Comparison of ENCODE assay signal across 20 cellular contexts in the genomic region with DNA sequence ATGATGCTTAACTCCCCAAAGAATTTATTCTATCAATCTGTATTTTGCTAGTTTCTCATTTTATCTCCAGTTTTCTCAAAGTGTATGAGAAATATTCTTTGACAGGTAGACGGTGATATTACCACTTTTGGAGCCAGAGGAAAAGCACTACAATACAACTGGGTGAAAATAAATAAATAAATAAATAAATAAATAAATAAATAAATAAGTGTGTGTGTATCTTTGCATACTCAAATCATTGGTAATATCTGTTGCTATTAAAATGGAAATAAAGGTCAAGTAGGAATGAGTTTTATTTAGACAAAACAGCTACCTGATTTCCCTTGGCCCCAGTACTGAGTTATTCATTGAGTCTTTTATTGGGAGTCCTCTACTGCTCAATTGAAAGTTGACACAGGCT.
DNase-seq lines count a peak whose midpoint lies in the region; ATAC-seq, FAIRE-seq and TF ChIP-seq lines count a peak whose summit lies in the region.
"Had no signal": no experiment of that assay in that cellular context is flagged by ENCODE, and none has a peak within 500 bp of the region (broad histone marks: within the 10 kb centered on the region; RNA-seq: fewer than 3 reads in every experiment).

No MANE protein-coding gene starts in this region.

- FAIRE-seq in A549 (lab: Jason Lieb, UNC) (peak; percentile 43), GM18507 (lab: Jason Lieb, UNC) (peak; percentile 12)
- FAIRE-seq: A204.1, GM12892 had no signal

- H4K20me1 ChIP-seq in osteoblast (ENCODE audit: insufficient read depth, low read length): no peaks in the 10 kb centered on the region
- H4K20me1 ChIP-seq: BLaER1 treated with 17β-estradiol and CSF1 and Interleukin-3, amounts not matched to agents 10 nM and 100 nM had no signal

- H3K36me3 ChIP-seq in osteoblast (ENCODE audit: insufficient read depth, low read length): no peaks in the 10 kb centered on the region
- H3K36me3 ChIP-seq: BE2C; BLaER1 treated with 17β-estradiol and CSF1 and Interleukin-3, amounts not matched to agents 10 nM and 100 nM; HAP-1 had no signal

- no peaks in the 10 kb centered on the region for H3K4me1 ChIP-seq in A549
- no peaks in the 10 kb centered on the region for H3K4me1 ChIP-seq in osteoblast (ENCODE audit: insufficient read depth, low read length)
- H3K4me1 ChIP-seq: BE2C; BLaER1 treated with 17β-estradiol and CSF1 and Interleukin-3, amounts not matched to agents 10 nM and 100 nM; HAP-1 had no signal

- H3K27ac ChIP-seq in A549 (no peak overlapping the region), osteoblast (ENCODE audit: low read depth, low read length) (no peak overlapping the region)
- H3K27ac ChIP-seq: 22Rv1; BLaER1 treated with 17β-estradiol and CSF1 and Interleukin-3, amounts not matched to agents 10 nM and 100 nM had no signal

- CTCF ChIA-PET in A549 (lab: Yijun Ruan, JAX): no interaction called here

- no peak overlapping the region for H2AFZ ChIP-seq in osteoblast (ENCODE audit: low read length)

- 27% methylated on average over 1 of the region's 1 CpG for WGBS in A549 (ENCODE audit: missing lambda C conversion rate)

- H3K79me2 ChIP-seq in osteoblast (ENCODE audit: insufficient read depth, low read length): no peaks in the 10 kb centered on the region

- no peak for ATAC-seq in A549
- ATAC-seq in Right ventricle myocardium superior (ENCODE audit: poor library complexity): no peak
- ATAC-seq in HG02840 (IDR thresholded peaks at IDR 0.05; ENCODE audit: low FRiP score, unreplicated experiment): no peak
- ATAC-seq: GM23338 had no signal

- TF ChIP-seq RAD21 in A549 (conservative IDR thresholded peaks at IDR 0.05 in 1 of 2, IDR thresholded peaks at IDR 0.05 in 1 of 2): no peak

- intact Hi-C loops in Right ventricle myocardium superior (cut with DNase I): no loop called here

- TF ChIP-seq CTCF in A549 (IDR thresholded peaks at IDR 0.05): no peak
- no peak for TF ChIP-seq CTCF in osteoblast (IDR thresholded peaks at IDR 0.05; ENCODE audit: extremely low read depth, low read depth, low read length)

- no peak overlapping the region for H3K4me3 ChIP-seq in A549
- no peak overlapping the region for H3K4me3 ChIP-seq in osteoblast (ENCODE audit: insufficient read depth, low read length)
- H3K4me3 ChIP-seq: BLaER1 treated with 17β-estradiol and CSF1 and Interleukin-3, amounts not matched to agents 10 nM and 100 nM; GM23338; HAP-1 had no signal

- TF ChIP-seq POLR2A in A549 (IDR thresholded peaks at IDR 0.05; ENCODE audit: low read length): no peak

- H3K4me2 ChIP-seq in A549 (no peak overlapping the region), osteoblast (ENCODE audit: insufficient read depth, low read length) (no peak overlapping the region)
- H3K4me2 ChIP-seq: BLaER1 treated with 17β-estradiol and CSF1 and Interleukin-3, amounts not matched to agents 10 nM and 100 nM; GM23338 had no signal

- H3K9me3 ChIP-seq in A549: no peaks in the 10 kb centered on the region
- no peaks in the 10 kb centered on the region for H3K9me3 ChIP-seq in osteoblast (ENCODE audit: low read depth, low read length)
- H3K9me3 ChIP-seq: BE2C, HAP-1 had no signal

- DNase-seq in NCI-H2196 (lab: John Stamatoyannopoulos, UW; ENCODE audit: unreplicated experiment) (peak; percentile 11), NCI-H2196 treated with DMSO at 0.1 percent for 48 hours (lab: John Stamatoyannopoulos, UW; ENCODE audit: unreplicated experiment) (no peak), A549 (ENCODE audit: low read depth in 1 of 2, low spot score in 1 of 2) (no peak), GM18507 (ENCODE audit: extremely low spot score, insufficient read length, low read depth) (no peak), osteoblast (ENCODE audit: insufficient read length, low spot score, missing footprints) (peak; percentile 39), Right ventricle myocardium superior (no peak)
- DNase-seq: ACHN; AML-193; BE2C; CD4-positive, alpha-beta T cell; CD8-positive, alpha-beta memory T cell; DMS 273 treated with DMSO at 0.1 percent for 48 hours; DND-41 had no signal

- POLR2A ChIA-PET in A549 (lab: Yijun Ruan, JAX): no interaction called here

- no peak for TF ChIP-seq EP300 in A549 (IDR thresholded peaks at IDR 0.05)

- H3K27me3 ChIP-seq in osteoblast (ENCODE audit: insufficient read depth, low read length): no peaks in the 10 kb centered on the region
- H3K27me3 ChIP-seq: BE2C had no signal

TF ChIP-seq in A549, 52 proteins besides CTCF, POLR2A, EP300 and RAD21:
- TF ChIP-seq ZC3H11A (IDR thresholded peaks at IDR 0.05): peak; percentile 63
- no peak for TF ChIP-seq HOXB5 (CRISPR knock-in tag; IDR thresholded peaks at IDR 0.05)

Comparison
In these comparisons a context has a peak if more than half of its experiments do, and no peak if none do; other contexts are left out.
1. DNase-seq: peak in NCI-H2196 (single experiment) and osteoblast (single experiment); none in NCI-H2196 treated with DMSO at 0.1 percent for 48 hours (single experiment), A549 (0 of 2), GM18507 (single experiment) and Right ventricle myocardium superior (single experiment).